Comparison of ENCODE assay signal across 1 cellular context in the genomic region with DNA sequence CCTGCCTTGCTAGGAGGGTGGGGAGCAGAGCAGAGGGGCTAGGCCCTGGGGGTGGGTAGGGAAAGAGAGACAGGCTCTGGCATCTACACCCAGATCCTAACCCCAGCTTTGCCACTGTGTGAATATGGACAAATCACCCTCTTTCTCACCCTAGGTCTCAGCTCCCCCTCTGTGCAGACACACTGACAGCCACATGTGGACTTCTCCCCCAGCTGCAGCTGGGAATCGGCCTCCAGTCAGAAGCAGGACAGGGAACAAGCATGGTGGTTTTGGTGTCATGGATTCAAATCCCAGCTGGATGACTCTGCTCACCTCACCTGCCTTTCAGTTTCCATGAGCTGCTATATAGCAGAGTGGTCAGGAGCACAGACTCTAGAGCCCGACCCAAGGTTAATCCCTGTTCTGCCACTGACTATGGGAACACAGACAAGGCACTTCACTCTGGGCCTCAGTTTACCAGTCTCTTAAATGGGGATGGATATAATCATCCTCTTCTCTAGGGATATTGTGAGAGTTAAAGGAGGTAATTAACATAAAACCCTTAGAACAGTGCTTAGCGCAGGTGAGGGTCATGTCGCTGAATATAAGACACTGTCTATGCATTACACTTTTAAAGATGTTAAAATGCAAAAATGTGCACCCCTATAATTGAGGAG.
TF ChIP-seq lines count a peak whose summit lies in the region.

No MANE protein-coding gene starts in this region.

TF ChIP-seq in IMR-90, 13 proteins besides CTCF, POLR2A, EP300 and RAD21:
- no peak for TF ChIP-seq CEBPB (IDR thresholded peaks at IDR 0.05; ENCODE audit: low read depth, low read length)
- TF ChIP-seq MAZ (IDR thresholded peaks at IDR 0.05; ENCODE audit: borderline replicate concordance, low read depth, low read length) = no peak
- no peak for TF ChIP-seq NFE2L2 (IDR thresholded peaks at IDR 0.05; ENCODE audit: low read depth, low read length)
- no peak for TF ChIP-seq FOS (IDR thresholded peaks at IDR 0.05; ENCODE audit: low read depth, low read length)
- no peak for TF ChIP-seq RCOR1 (IDR thresholded peaks at IDR 0.05; ENCODE audit: insufficient replicate concordance, low read length)
- TF ChIP-seq RFX5 (IDR thresholded peaks at IDR 0.05; ENCODE audit: low read depth, low read length) = no peak
- no peak for TF ChIP-seq BHLHE40 (IDR thresholded peaks at IDR 0.05; ENCODE audit: low read depth, low read length)
- no peak for TF ChIP-seq CHD1 (IDR thresholded peaks at IDR 0.05; ENCODE audit: low read depth, low read length)
- TF ChIP-seq SMC3 (IDR thresholded peaks at IDR 0.05; ENCODE audit: low read depth, low read length) = no peak
- no peak for TF ChIP-seq MAFK (IDR thresholded peaks at IDR 0.05; ENCODE audit: low read depth, low read length)
- no peak for TF ChIP-seq ELK1 (IDR thresholded peaks at IDR 0.05; ENCODE audit: borderline replicate concordance, low read depth, low read length)
- TF ChIP-seq USF2 (IDR thresholded peaks at IDR 0.05; ENCODE audit: low read depth, low read length) = no peak
